8 cellular contexts compared by ENCODE assay signal in the genomic region with DNA sequence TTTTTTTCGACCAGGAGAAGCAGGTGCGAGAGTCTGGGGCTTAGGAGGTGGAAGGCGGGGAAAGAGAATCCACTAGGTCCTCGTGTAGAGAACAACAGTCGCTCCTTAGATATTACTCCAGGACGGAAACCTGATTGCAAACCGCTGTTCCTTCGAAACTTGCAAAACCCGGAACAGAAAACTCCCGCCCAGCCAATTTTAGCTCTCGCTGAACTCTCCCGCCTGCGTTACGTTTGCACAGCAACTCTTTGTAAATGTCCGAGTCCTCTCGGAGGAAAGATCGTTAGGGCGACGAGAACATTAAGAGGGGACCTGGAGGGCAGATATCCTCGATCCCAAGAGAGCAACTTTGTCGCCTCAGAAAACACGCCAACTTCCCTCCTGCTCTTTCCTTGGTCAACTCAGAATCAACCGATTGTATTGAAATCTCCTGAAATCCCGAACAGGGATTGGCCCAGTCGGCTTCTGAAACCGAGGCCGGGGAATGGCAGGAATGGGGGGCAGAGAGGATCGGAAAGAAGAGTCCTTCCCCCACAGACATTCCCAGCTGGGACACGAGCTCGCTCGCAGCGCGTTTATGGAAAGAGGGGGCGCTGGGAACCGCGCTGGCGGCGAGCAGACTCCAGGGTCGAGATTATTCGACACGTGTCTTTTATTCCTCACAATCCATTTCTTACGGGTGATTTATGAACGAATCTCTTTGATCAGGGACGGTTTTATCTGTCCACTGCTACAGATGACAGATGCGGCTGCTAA. TPM values are rescaled to one million over a fixed set of nuclear protein-coding genes. Genes with fewer than 3 reads are reported as not detected.
DNase-seq lines count a peak whose midpoint lies in the region; ATAC-seq and TF ChIP-seq lines count a peak whose summit lies in the region.

No MANE protein-coding gene starts in this region.

- WGBS in SK-N-SH (ENCODE audit: low lambda C conversion rate), result 7% methylated on average over 45 of the region's 45 CpGs
- 1% methylated on average over 45 of the region's 45 CpGs for WGBS in heart right ventricle, 2 donors

- CTCF ChIA-PET in SK-N-SH (lab: Yijun Ruan, JAX), result interaction anchor here (0.6 to 7.5 kb wide), 12 partner anchors 10 to 755 kb away, joined by 3 to 92 read pairs (median 4); a partner anchor contains a TSS

- peak in 1 of 2 experiments; percentile 97; a peak in 3 of 4 replicates for TF ChIP-seq EP300 in SK-N-SH (IDR thresholded peaks at IDR 0.05; ENCODE audit: borderline replicate concordance in 1 of 2, low read depth in 1 of 2, low read length in 1 of 2)

- TF ChIP-seq CTCF in GM23338 (conservative IDR thresholded peaks at IDR 0.05; ENCODE audit: low read depth in 2 of 2), result no peak
- TF ChIP-seq CTCF in SK-N-SH (IDR thresholded peaks at IDR 0.05), result no peak
- no peak for TF ChIP-seq CTCF in heart right ventricle (IDR thresholded peaks at IDR 0.05)

- H3K9me2 ChIP-seq in GM23338 (ENCODE audit: insufficient read depth), result no peaks in the 10 kb centered on the region
- H3K9me2 ChIP-seq in SK-N-SH, result no peaks in the 10 kb centered on the region

- H3K27ac Mint-ChIP-seq in GM23338, result no peak overlapping the region

- H3K4me2 ChIP-seq in GM23338 (peak overlapping the region; percentile 86), SK-N-SH (peak overlapping the region; percentile 88)

- POLR2A ChIA-PET in SK-N-SH (lab: Yijun Ruan, JAX), result interaction anchor here (0.7 to 7.2 kb wide), 20 partner anchors 8 to 755 kb away, joined by 3 to 151 read pairs (median 9); a partner anchor contains a TSS

- no peak; the same call in 1 of the 2 replicates for TF ChIP-seq RAD21 in SK-N-SH (IDR thresholded peaks at IDR 0.05; ENCODE audit: low read length)

- peaks cover 98% of the 10 kb centered on the region for H3K27me3 Mint-ChIP-seq in GM23338 (ENCODE audit: insufficient read depth, low read depth, poor library complexity)

- H3K9me3 ChIP-seq in SK-N-SH (no peaks in the 10 kb centered on the region), heart right ventricle (no peaks in the 10 kb centered on the region)

- H3K27ac ChIP-seq in GM23338 (ENCODE audit: low read depth) (no peak overlapping the region), SK-N-SH (ENCODE audit: low read depth in 2 of 2, low read length in 1 of 2) (peak overlapping the region; percentile 96 to 100), heart right ventricle (peak overlapping the region in 5 of 10 donors; percentile 2 to 69 (median 32))

- no peaks in the 10 kb centered on the region; the same call in 2 of the 3 replicates for H3K9me3 Mint-ChIP-seq in GM23338

- H3K4me3 ChIP-seq in GM23338, result peak overlapping the region; percentile 56
- peak overlapping the region; percentile 92 to 100 for H3K4me3 ChIP-seq in SK-N-SH (ENCODE audit: low read depth in 2 of 2, low read length in 1 of 2)
- H3K4me3 ChIP-seq in heart right ventricle, result peak overlapping the region; percentile 27 to 57 (median 44)

- peak; percentile 17 for ATAC-seq in GM23338
- peak in 7 of 8 donors; percentile 37 to 62 (median 58) for ATAC-seq in heart right ventricle
- peak; percentile 79 for ATAC-seq in sciatic nerve
- no peak for ATAC-seq in GM18868 (IDR thresholded peaks at IDR 0.05; ENCODE audit: unreplicated experiment)

- no peaks in the 10 kb centered on the region for H3K79me2 ChIP-seq in GM23338 (replicated peaks; ENCODE audit: insufficient read depth)
- H3K79me2 ChIP-seq in SK-N-SH (ENCODE audit: insufficient read depth), result peaks cover 100% of the 10 kb centered on the region

- intact Hi-C loops in heart right ventricle (cut with DNase I), result no loop called here
- intact Hi-C loops in sciatic nerve (cut with DNase I), result no loop called here

- H3K4me1 ChIP-seq in GM23338 (ENCODE audit: insufficient read depth) (peaks cover 63% of the 10 kb centered on the region), SK-N-SH (ENCODE audit: control insufficient read depth in 1 of 2, insufficient read depth in 2 of 2, low read depth in 1 of 2, low read length in 1 of 2) (peaks cover 20 to 79% of the 10 kb centered on the region in 2 experiments; a peak in 3 of 4 replicates), heart right ventricle (peaks cover 0 to 31% (median 16%) of the 10 kb centered on the region in 9 donors)

- DNase-seq in GM23338 (ENCODE audit: low spot score), result peak; percentile 73
- DNase-seq in SK-N-SH, result peak; percentile 77
- peak in 1 of 2 donors; percentile 18 for DNase-seq in heart right ventricle
- DNase-seq in sciatic nerve (ENCODE audit: low spot score), result peak; percentile 63
- no peak for DNase-seq in superior temporal gyrus (ENCODE audit: extremely low spot score)
- no peak for DNase-seq in HT-29 (ENCODE audit: low spot score)
- no peak for DNase-seq in 8988T

- H3K36me3 ChIP-seq in GM23338 (ENCODE audit: insufficient read depth) (no peaks in the 10 kb centered on the region), SK-N-SH (replicated peaks in 1 of 2; ENCODE audit: control insufficient read depth in 1 of 2, insufficient read depth in 2 of 2, low read length in 1 of 2) (peaks cover 11 to 55% of the 10 kb centered on the region in 2 experiments), heart right ventricle (no peaks in the 10 kb centered on the region)

- H3K9ac ChIP-seq in SK-N-SH, result peak overlapping the region; percentile 95

- peaks cover 31% of the 10 kb centered on the region for H3F3A ChIP-seq in GM23338 (replicated peaks; ENCODE audit: low read depth)
- H3F3A ChIP-seq in SK-N-SH (replicated peaks; ENCODE audit: insufficient read depth), result peaks cover 36% of the 10 kb centered on the region

- H3K4me1 Mint-ChIP-seq in GM23338, result peaks cover 62% of the 10 kb centered on the region

- H2AFZ ChIP-seq in GM23338 (peak overlapping the region; percentile 89), SK-N-SH (ENCODE audit: low read depth) (peak overlapping the region; percentile 54; the same call in 1 of the 2 replicates)

- H4K20me1 ChIP-seq in GM23338 (replicated peaks; ENCODE audit: insufficient read depth), result peaks cover 13% of the 10 kb centered on the region; the same call in 1 of the 2 replicates
- no peaks in the 10 kb centered on the region for H4K20me1 ChIP-seq in SK-N-SH (ENCODE audit: insufficient read depth)

- peak overlapping the region; percentile 79 for H3K4me3 Mint-ChIP-seq in GM23338

- H3K27me3 ChIP-seq in GM23338 (ENCODE audit: insufficient read depth) (peaks cover 100% of the 10 kb centered on the region), SK-N-SH (ENCODE audit: insufficient read depth) (no peaks in the 10 kb centered on the region), heart right ventricle (peaks cover 0 to 98% (median 92%) of the 10 kb centered on the region in 7 donors)

- H3K36me3 Mint-ChIP-seq in GM23338 (ENCODE audit: low read depth), result no peaks in the 10 kb centered on the region

TF ChIP-seq in GM23338, 12 proteins besides CTCF, POLR2A, EP300 and RAD21 (continues in another document):
- TF ChIP-seq EZH2phosphoT487 (IDR thresholded peaks at IDR 0.05; ENCODE audit: unreplicated experiment) (peak; percentile 33), POLR2AphosphoS5 (IDR thresholded peaks at IDR 0.05; ENCODE audit: low read depth) (no peak), CREB1 (CRISPR knock-in tag; IDR thresholded peaks at IDR 0.05; ENCODE audit: low read depth) (no peak)
- TF ChIP-seq, protein P1, sequence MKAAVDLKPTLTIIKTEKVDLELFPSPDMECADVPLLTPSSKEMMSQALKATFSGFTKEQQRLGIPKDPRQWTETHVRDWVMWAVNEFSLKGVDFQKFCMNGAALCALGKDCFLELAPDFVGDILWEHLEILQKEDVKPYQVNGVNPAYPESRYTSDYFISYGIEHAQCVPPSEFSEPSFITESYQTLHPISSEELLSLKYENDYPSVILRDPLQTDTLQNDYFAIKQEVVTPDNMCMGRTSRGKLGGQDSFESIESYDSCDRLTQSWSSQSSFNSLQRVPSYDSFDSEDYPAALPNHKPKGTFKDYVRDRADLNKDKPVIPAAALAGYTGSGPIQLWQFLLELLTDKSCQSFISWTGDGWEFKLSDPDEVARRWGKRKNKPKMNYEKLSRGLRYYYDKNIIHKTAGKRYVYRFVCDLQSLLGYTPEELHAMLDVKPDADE (IDR thresholded peaks at IDR 0.05), result no peak

TF ChIP-seq in SK-N-SH, 30 proteins besides CTCF, POLR2A, EP300 and RAD21 (continues in another document):
- TF ChIP-seq TAF1 (IDR thresholded peaks at IDR 0.05; ENCODE audit: borderline replicate concordance, low read depth, low read length), result peak; percentile 52; the same call in 1 of the 2 replicates
- TF ChIP-seq MXI1 (IDR thresholded peaks at IDR 0.05; ENCODE audit: low read depth, low read length), result peak; percentile 73; the same call in 1 of the 2 replicates
- no peak; the same call in 1 of the 2 replicates for TF ChIP-seq JUND (IDR thresholded peaks at IDR 0.05)

RNA-seq across cellular contexts. Expression of a gene that starts 9.9 kb away (rescaled TPM):
- total RNA-seq in GM23338 (2014; rRNA removed; shearing (Covaris generic)), result 0.12 and 0.24 TPM in 2 replicates
- polyA plus RNA-seq in GM23338 (2016; fragmentation: Nextera tagmentation; extraction: Ambion mirVana) (0.24 and 0.35 TPM in 2 replicates), SK-N-SH (2012; rRNA removed) (162 and 170 TPM in 2 replicates), heart right ventricle (1 to 10 TPM; 3.2 to 3.4 TPM)
- 95.7 and 147 TPM in 2 replicates for polyA plus RNA-seq in SK-N-SH (2012; cell fraction: cytosol; rRNA removed)
- polyA plus RNA-seq in SK-N-SH (2012; cell fraction: nucleus; rRNA removed), result 208 and 254 TPM in 2 replicates
- total RNA-seq in heart right ventricle (1 to 10 TPM in 7 of 10 donors, under 1 TPM in 3; 0.45 to 3.5 (median 1.3) TPM), sciatic nerve (14.7 TPM)
- total RNA-seq in HT-29 (2014; rRNA removed; shearing (Covaris generic)), result not detected in 2 replicates

RNA-seq across cellular contexts. Expression of a gene that starts 37.7 kb away (rescaled TPM):
- total RNA-seq in GM23338 (2014; rRNA removed; shearing (Covaris generic)), result not detected in 2 replicates
- not detected in 2 replicates for polyA plus RNA-seq in GM23338 (2016; fragmentation: Nextera tagmentation; extraction: Ambion mirVana)
- polyA plus RNA-seq in SK-N-SH (2012; rRNA removed), result not detected in 2 replicates
- not detected in 2 replicates for polyA plus RNA-seq in SK-N-SH (2012; cell fraction: cytosol; rRNA removed)
- polyA plus RNA-seq in SK-N-SH (2012; cell fraction: nucleus; rRNA removed), result not detected in 2 replicates
- total RNA-seq in heart right ventricle, result not detected
- under 1 TPM in 1 of 2 donors, not detected in 1; 0.09 TPM for polyA plus RNA-seq in heart right ventricle
- not detected for total RNA-seq in sciatic nerve
- not detected in 2 replicates for total RNA-seq in HT-29 (2014; rRNA removed; shearing (Covaris generic))

Comparison
In these comparisons a context has a peak if more than half of its experiments do, and no peak if none do; other contexts are left out.
1. DNase-seq: peak in GM23338 (single experiment), SK-N-SH (single experiment) and sciatic nerve (single experiment); none in superior temporal gyrus (single experiment), HT-29 (single experiment) and 8988T (single experiment).
2. H3K4me3 ChIP-seq: peak in every context shown above with its lines; median percentile 96 in SK-N-SH; 56 in GM23338; 44 in heart right ventricle.